Comparison of ENCODE assay signal across 8 cellular contexts in genomic region chr2:96866986-96867755, GRCh38. TPM values are rescaled to one million over a fixed set of nuclear protein-coding genes. Genes with fewer than 3 reads are reported as not detected.
A peak's percentile ranks its signal among the peaks of the same experiment; 100 is the strongest.
DNase-seq lines count a peak whose midpoint lies in the region.

No MANE protein-coding gene starts in this region.

- DNase-seq in NCI-H2171 treated with DMSO at 0.1 percent for 48 hours (lab: John Stamatoyannopoulos, UW): peak; percentile 31
- no peak for DNase-seq in NCI-H2171 (lab: John Stamatoyannopoulos, UW)
- DNase-seq in activated T-helper 2 cell treated with anti-CD3 and anti-CD28 coated beads, Interferon-gamma antibody, Interleukin-2, Interleukin-4, amounts not matched to agents 10 μg/mL and 5 μg/mL and 100 μg/mL, durations not matched to agents 14 hours and 24 hours and 36 hours (ENCODE audit: low spot score): no peak
- no peak for DNase-seq in HUDEP-2 (lab: John Stamatoyannopoulos, UW; ENCODE audit: unreplicated experiment in 76 of 76)
- no peak for DNase-seq in hippocampal formation (lab: John Stamatoyannopoulos, UW)
- DNase-seq in NCI-H510A (lab: John Stamatoyannopoulos, UW): no peak

- H3K36me3 Mint-ChIP-seq in activated T-helper 2 cell treated with anti-CD3 and anti-CD28 coated beads, Interferon-gamma antibody, Interleukin-2, Interleukin-4, amounts not matched to agents 10 μg/mL and 5 μg/mL and 100 μg/mL, durations not matched to agents 14 hours and 24 hours and 36 hours (ENCODE audit: low read depth): peaks cover 25% of the 10 kb centered on the region

- H3K9me3 ChIP-seq in iPS-18c (ENCODE audit: control insufficient read depth, insufficient read depth, low read length): no peaks in the 10 kb centered on the region
- H3K9me3 ChIP-seq in subcutaneous abdominal adipose tissue (ENCODE audit: control insufficient read depth in 5 of 5, low read length in 5 of 5): no peaks in the 10 kb centered on the region

- H3K27me3 Mint-ChIP-seq in activated T-helper 2 cell treated with anti-CD3 and anti-CD28 coated beads, Interferon-gamma antibody, Interleukin-2, Interleukin-4, amounts not matched to agents 10 μg/mL and 5 μg/mL and 100 μg/mL, durations not matched to agents 14 hours and 24 hours and 36 hours (ENCODE audit: low read depth): peaks cover 6% of the 10 kb centered on the region

- no peaks in the 10 kb centered on the region for H3K9me3 Mint-ChIP-seq in activated T-helper 2 cell treated with anti-CD3 and anti-CD28 coated beads, Interferon-gamma antibody, Interleukin-2, Interleukin-4, amounts not matched to agents 10 μg/mL and 5 μg/mL and 100 μg/mL, durations not matched to agents 14 hours and 24 hours and 36 hours

- H3K27me3 ChIP-seq in subcutaneous abdominal adipose tissue (ENCODE audit: control insufficient read depth in 5 of 5, insufficient read depth in 4 of 5, low read length in 5 of 5): no peaks in the 10 kb centered on the region

- peaks cover 15% of the 10 kb centered on the region for H3K4me1 Mint-ChIP-seq in activated T-helper 2 cell treated with anti-CD3 and anti-CD28 coated beads, Interferon-gamma antibody, Interleukin-2, Interleukin-4, amounts not matched to agents 10 μg/mL and 5 μg/mL and 100 μg/mL, durations not matched to agents 14 hours and 24 hours and 36 hours (ENCODE audit: low read depth)

- peak overlapping the region; percentile 52 to 84 (median 77) for H3K9ac ChIP-seq in subcutaneous abdominal adipose tissue (ENCODE audit: low read length in 5 of 5)

- peaks cover 0 to 41% (median 39%) of the 10 kb centered on the region in 5 donors for H3K36me3 ChIP-seq in subcutaneous abdominal adipose tissue (ENCODE audit: control insufficient read depth in 5 of 5, insufficient read depth in 5 of 5, low read length in 5 of 5)

- H3K27ac ChIP-seq in subcutaneous abdominal adipose tissue (ENCODE audit: low read depth, low read length): peak overlapping the region; percentile 77

- H3K27ac Mint-ChIP-seq in activated T-helper 2 cell treated with anti-CD3 and anti-CD28 coated beads, Interferon-gamma antibody, Interleukin-2, Interleukin-4, amounts not matched to agents 10 μg/mL and 5 μg/mL and 100 μg/mL, durations not matched to agents 14 hours and 24 hours and 36 hours: peak overlapping the region; percentile 77

- intact Hi-C loops in activated T-helper 2 cell treated with anti-CD3 and anti-CD28 coated beads, Interferon-gamma antibody, Interleukin-2, Interleukin-4, amounts not matched to agents 10 μg/mL and 5 μg/mL and 100 μg/mL, durations not matched to agents 14 hours and 24 hours and 36 hours (cut with micrococcal nuclease): no loop called here

- H3K4me3 ChIP-seq in iPS-18c (ENCODE audit: insufficient read depth, low read depth, low read length) (peak overlapping the region; percentile 91), subcutaneous abdominal adipose tissue (ENCODE audit: low read depth in 1 of 5, low read length in 5 of 5) (peak overlapping the region in 4 of 5 donors; percentile 62 to 80 (median 74))

- H3K4me1 ChIP-seq in subcutaneous abdominal adipose tissue (ENCODE audit: control insufficient read depth in 5 of 5, insufficient read depth in 5 of 5, low read length in 5 of 5): peaks cover 7 to 51% (median 35%) of the 10 kb centered on the region in 5 donors

- H3K4me3 Mint-ChIP-seq in activated T-helper 2 cell treated with anti-CD3 and anti-CD28 coated beads, Interferon-gamma antibody, Interleukin-2, Interleukin-4, amounts not matched to agents 10 μg/mL and 5 μg/mL and 100 μg/mL, durations not matched to agents 14 hours and 24 hours and 36 hours (ENCODE audit: low read depth): peak overlapping the region; percentile 84

RNA-seq across cellular contexts. Expression of gene SEMA4C, which starts 2.7 kb away (rescaled TPM):
- total RNA-seq in activated T-helper 2 cell treated with anti-CD3 and anti-CD28 coated beads, Interferon-gamma antibody, Interleukin-2, Interleukin-4, amounts not matched to agents 10 μg/mL and 5 μg/mL and 100 μg/mL, durations not matched to agents 14 hours and 24 hours and 36 hours: 32.0 and 36.1 TPM in 2 replicates

RNA-seq across cellular contexts. Expression of gene ANKRD39, which starts 9.4 kb away (rescaled TPM):
- total RNA-seq in activated T-helper 2 cell treated with anti-CD3 and anti-CD28 coated beads, Interferon-gamma antibody, Interleukin-2, Interleukin-4, amounts not matched to agents 10 μg/mL and 5 μg/mL and 100 μg/mL, durations not matched to agents 14 hours and 24 hours and 36 hours: 39.2 and 40.0 TPM in 2 replicates

RNA-seq across cellular contexts. Expression of gene ANKRD23, which starts 23.4 kb away (rescaled TPM):
- 7.0 and 9.1 TPM in 2 replicates for total RNA-seq in activated T-helper 2 cell treated with anti-CD3 and anti-CD28 coated beads, Interferon-gamma antibody, Interleukin-2, Interleukin-4, amounts not matched to agents 10 μg/mL and 5 μg/mL and 100 μg/mL, durations not matched to agents 14 hours and 24 hours and 36 hours

RNA-seq across cellular contexts. Expression of gene CNNM3, which starts 51.1 kb away (rescaled TPM):
- 28.7 and 30.4 TPM in 2 replicates for total RNA-seq in activated T-helper 2 cell treated with anti-CD3 and anti-CD28 coated beads, Interferon-gamma antibody, Interleukin-2, Interleukin-4, amounts not matched to agents 10 μg/mL and 5 μg/mL and 100 μg/mL, durations not matched to agents 14 hours and 24 hours and 36 hours
